In genomic region chr3:46987485-46988401, GRCh38 we compare ENCODE assay signal across 8 cellular contexts. TPM values are rescaled to one million over a fixed set of nuclear protein-coding genes. Genes with fewer than 3 reads are reported as not detected.
A peak's percentile ranks its signal among the peaks of the same experiment; 100 is the strongest.
DNase-seq lines count a peak whose midpoint lies in the region; ATAC-seq and TF ChIP-seq lines count a peak whose summit lies in the region.

No MANE protein-coding gene starts in this region.

- no TSS peak for BruUV-seq in mammary epithelial cell (replicated peaks; lab: Mats Ljungman, UMichigan)

- 83% methylated on average over 13 of the region's 26 CpGs for WGBS in mammary epithelial cell (ENCODE audit: low coverage, missing lambda C conversion rate)

- H3K27ac ChIP-seq in mammary epithelial cell (ENCODE audit: insufficient read depth, low read depth, low read length): no peak overlapping the region

- peak overlapping the region; percentile 33 to 85 (median 62) for H3K27ac Mint-ChIP-seq in naive B cell
- H3K27ac Mint-ChIP-seq in type B pancreatic cell: peak overlapping the region; percentile 90

- peaks cover 16% of the 10 kb centered on the region for H3K4me1 ChIP-seq in mammary epithelial cell (ENCODE audit: insufficient read depth, low read length)

- no peaks in the 10 kb centered on the region for H4K20me1 ChIP-seq in mammary epithelial cell (ENCODE audit: insufficient read depth, low read length)

- CTCF ChIA-PET in mammary epithelial cell (lab: Charles Lee; ENCODE audit: low non-redundant PET): no interaction called here

- no peaks in the 10 kb centered on the region for H3K27me3 ChIP-seq in mammary epithelial cell (ENCODE audit: insufficient read depth, low read length)

- H3K4me3 Mint-ChIP-seq in naive B cell: peak overlapping the region; percentile 44 to 89 (median 74)
- no peak overlapping the region for H3K4me3 Mint-ChIP-seq in type B pancreatic cell

- no peak overlapping the region for H3K4me3 ChIP-seq in mammary epithelial cell (replicated peaks in 1 of 3; ENCODE audit: insufficient read depth in 1 of 3, low read depth in 2 of 3, low read length in 3 of 3)

- intact Hi-C loops in mammary epithelial cell (cut with micrococcal nuclease): no loop called here

- no peak overlapping the region for H2AFZ ChIP-seq in mammary epithelial cell (ENCODE audit: low read depth, low read length)

- dilution Hi-C loops in mammary epithelial cell (cut with HindIII; ENCODE audit: low sequenced_read_pairs): no loop called here

- H3K9ac ChIP-seq in mammary epithelial cell (ENCODE audit: insufficient read depth, low read length): no peak overlapping the region

- H3K9me3 Mint-ChIP-seq in naive B cell: no peaks in the 10 kb centered on the region
- H3K9me3 Mint-ChIP-seq in type B pancreatic cell: no peaks in the 10 kb centered on the region

- no peaks in the 10 kb centered on the region for H3K9me3 ChIP-seq in mammary epithelial cell (replicated peaks; ENCODE audit: insufficient read depth, low read length)

- in situ Hi-C loops in mammary epithelial cell (cut with MboI; ENCODE audit: low sequenced_read_pairs in 2 of 2): no loop called here

- TF ChIP-seq CTCF in mammary epithelial cell (conservative IDR thresholded peaks at IDR 0.05 in 1 of 2, IDR thresholded peaks at IDR 0.05 in 1 of 2; ENCODE audit: extremely low read depth in 1 of 2, insufficient read depth in 1 of 2, low read depth in 1 of 2, low read length in 2 of 2) (no peak), type B pancreatic cell (conservative IDR thresholded peaks at IDR 0.05) (no peak)

- H3K27me3 Mint-ChIP-seq in naive B cell: no peaks in the 10 kb centered on the region
- no peaks in the 10 kb centered on the region for H3K27me3 Mint-ChIP-seq in type B pancreatic cell

- H3K4me1 Mint-ChIP-seq in naive B cell (peaks cover 59 to 61% (median 59%) of the 10 kb centered on the region in 3 donors), type B pancreatic cell (ENCODE audit: unreplicated experiment) (peaks cover 20% of the 10 kb centered on the region)

- H3K4me2 ChIP-seq in mammary epithelial cell (ENCODE audit: insufficient read depth, low read depth, low read length): no peak overlapping the region

- H3K79me2 ChIP-seq in mammary epithelial cell (ENCODE audit: insufficient read depth, low read length): peaks cover 18% of the 10 kb centered on the region

- H3K36me3 ChIP-seq in mammary epithelial cell (ENCODE audit: insufficient read depth, low read length): no peaks in the 10 kb centered on the region

- no peaks in the 10 kb centered on the region for H3K36me3 Mint-ChIP-seq in naive B cell
- peaks cover 5% of the 10 kb centered on the region for H3K36me3 Mint-ChIP-seq in type B pancreatic cell

- DNase-seq in UCSD-AML1 (lab: John Stamatoyannopoulos, UW; ENCODE audit: unreplicated experiment) (peak; percentile 97), mammary epithelial cell (peak; percentile 17), naive B cell (peak; percentile 69), type B pancreatic cell (ENCODE audit: extremely low spot score, unreplicated experiment) (no peak), NCI-H2107 treated with DMSO at 0.1 percent for 48 hours (lab: John Stamatoyannopoulos, UW; ENCODE audit: unreplicated experiment) (no peak), SHP77 (lab: John Stamatoyannopoulos, UW) (no peak)

- ATAC-seq in GM19397 (IDR thresholded peaks at IDR 0.05; ENCODE audit: unreplicated experiment) (peak; percentile 62), HG03460 (IDR thresholded peaks at IDR 0.05; ENCODE audit: unreplicated experiment) (peak; percentile 77), naive B cell (ENCODE audit: low read depth in 2 of 2) (peak; percentile 93 to 94)

RNA-seq across cellular contexts. Expression of gene NBEAL2, which starts 8.3 kb away (rescaled TPM):
- total RNA-seq in mammary epithelial cell (10 to 100 TPM; 21.3 to 42.3 TPM), type B pancreatic cell (ENCODE audit: low replicate concordance) (115 and 241 TPM in 2 replicates)
- polyA plus RNA-seq in mammary epithelial cell (24.6 TPM), naive B cell (ENCODE audit: low read depth in 6 of 6) (1 to 10 TPM in 4 of 6 donors, under 1 TPM in 1, not detected in 1; 0.34 to 2.2 (median 1.5) TPM)
- polyA minus RNA-seq in mammary epithelial cell: 63.5 TPM

RNA-seq across cellular contexts. Expression of gene CCDC12, which starts 11.2 kb away (rescaled TPM):
- total RNA-seq in mammary epithelial cell (10 to 100 TPM; 17.8 to 42.1 TPM), type B pancreatic cell (ENCODE audit: low replicate concordance) (46.7 and 49.7 TPM in 2 replicates)
- polyA plus RNA-seq in mammary epithelial cell (31.4 TPM), naive B cell (ENCODE audit: low read depth in 6 of 6) (100 to 1,000 TPM; 119 to 157 (median 123) TPM)
- polyA minus RNA-seq in mammary epithelial cell: 19.6 TPM

Comparison
In these comparisons a context has a peak if more than half of its experiments do, and no peak if none do; other contexts are left out.
1. DNase-seq: peak in UCSD-AML1 (single experiment), mammary epithelial cell (single experiment) and naive B cell (single experiment); none in type B pancreatic cell (single experiment), NCI-H2107 treated with DMSO at 0.1 percent for 48 hours (single experiment) and SHP77 (0 of 2).
2. Peak in every context shown above with its lines, with median percentiles within 50 percentile points of each other: ATAC-seq.